ENCODE assay signal across 8 cellular contexts in the genomic region with DNA sequence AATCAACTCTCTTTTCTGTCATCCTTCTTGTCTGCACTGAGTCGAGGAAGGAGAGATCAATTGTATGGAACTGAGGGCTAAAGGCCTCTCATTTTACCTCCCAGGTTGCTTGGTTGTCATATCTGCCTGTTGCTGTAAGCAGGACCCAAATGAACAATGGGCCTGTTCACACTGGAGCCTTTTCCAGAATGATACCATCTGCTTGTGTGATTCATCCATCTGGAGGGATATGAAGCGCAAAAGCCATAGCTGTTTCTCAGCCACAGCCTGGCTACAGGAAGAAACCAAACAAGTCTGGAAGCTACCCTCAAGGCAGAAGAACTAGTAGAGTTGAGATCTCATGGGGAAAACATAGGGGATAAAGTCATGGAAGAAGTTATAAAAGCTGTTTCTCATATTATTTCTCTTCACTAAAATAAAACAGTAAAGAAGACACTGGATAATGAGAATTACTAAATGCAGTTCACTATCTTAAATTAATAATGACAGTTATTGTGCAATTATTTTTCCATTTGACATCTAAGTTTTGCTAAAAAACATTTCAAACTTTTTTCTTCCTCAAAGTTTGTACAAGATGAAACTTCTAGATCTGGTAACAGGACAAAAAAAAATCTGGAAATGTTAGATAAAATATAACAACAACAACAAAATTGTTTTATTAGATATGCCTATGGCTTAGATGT.
A peak's percentile ranks its signal among the peaks of the same experiment; 100 is the strongest.
DNase-seq lines count a peak whose midpoint lies in the region; ATAC-seq and TF ChIP-seq lines count a peak whose summit lies in the region.

No MANE protein-coding gene starts in this region.

- H3K27ac ChIP-seq in brain microvascular endothelial cell, result no peak overlapping the region
- no peak overlapping the region for H3K27ac ChIP-seq in aorta (ENCODE audit: low read depth in 1 of 2, low read length in 2 of 2)

- H3K9me3 ChIP-seq in aorta (ENCODE audit: control insufficient read depth, low read length), result no peaks in the 10 kb centered on the region

- ATAC-seq in Right ventricle myocardium inferior, result peak; percentile 86
- peak; percentile 49 for ATAC-seq in aorta (ENCODE audit: low FRiP score)
- ATAC-seq in HG03520 (IDR thresholded peaks at IDR 0.05; ENCODE audit: unreplicated experiment), result no peak
- ATAC-seq in GM21737 (IDR thresholded peaks at IDR 0.05; ENCODE audit: unreplicated experiment), result no peak

- H3K4me3 ChIP-seq in brain microvascular endothelial cell (ENCODE audit: low read depth, low read length) (no peak overlapping the region), aorta (ENCODE audit: low read length in 2 of 2) (no peak overlapping the region)

- DNase-seq in Right ventricle myocardium inferior (ENCODE audit: missing footprints), result no peak
- DNase-seq in cardiac septum (ENCODE audit: low spot score), result no peak
- peak; percentile 57 for DNase-seq in brain microvascular endothelial cell
- DNase-seq in iris pigment epithelial cell (ENCODE audit: low read depth), result peak; percentile 82
- no peak for DNase-seq in aorta
- no peak for DNase-seq in NCI-H2029 treated with DMSO at 0.1 percent for 48 hours (lab: John Stamatoyannopoulos, UW)

- intact Hi-C loops in Right ventricle myocardium inferior (cut with DNase I) (no loop called here), cardiac septum (cut with DNase I) (no loop called here), aorta (cut with DNase I) (no loop called here)

- 75 to 79% methylated on average over 2 of the region's 2 CpGs for WGBS in aorta, 2 donors

- H3K27me3 ChIP-seq in brain microvascular endothelial cell (replicated peaks) (no peaks in the 10 kb centered on the region), aorta (ENCODE audit: control insufficient read depth in 1 of 2, insufficient read depth in 2 of 2, low read length in 1 of 2) (no peaks in the 10 kb centered on the region)

- in situ Hi-C loops in brain microvascular endothelial cell (cut with HindIII; ENCODE audit: low pct_ligation_motif_present, low sequenced_read_pairs), result no loop called here

- TF ChIP-seq CTCF in brain microvascular endothelial cell (IDR thresholded peaks at IDR 0.05; ENCODE audit: low read depth, low read length, missing control alignments), result no peak

- H3K36me3 ChIP-seq in brain microvascular endothelial cell (replicated peaks) (no peaks in the 10 kb centered on the region), aorta (ENCODE audit: control insufficient read depth in 1 of 2, insufficient read depth in 2 of 2, low read length in 1 of 2) (no peaks in the 10 kb centered on the region)

- no peaks in the 10 kb centered on the region for H3K4me1 ChIP-seq in aorta (ENCODE audit: control insufficient read depth in 1 of 2, insufficient read depth in 2 of 2, low read length in 2 of 2)

Comparison
In these comparisons a context has a peak if more than half of its experiments do, and no peak if none do; other contexts are left out.
1. ATAC-seq: peak in Right ventricle myocardium inferior (single experiment) and aorta (single experiment); none in HG03520 (single experiment) and GM21737 (single experiment).
2. DNase-seq: peak in brain microvascular endothelial cell (single experiment) and iris pigment epithelial cell (single experiment); none in Right ventricle myocardium inferior (single experiment), cardiac septum (single experiment), aorta (0 of 2) and NCI-H2029 treated with DMSO at 0.1 percent for 48 hours (single experiment).